In genomic region chr2:230650585-230651137, GRCh38 we compare ENCODE assay signal across 12 cellular contexts.
DNase-seq lines count a peak whose midpoint lies in the region; TF ChIP-seq lines count a peak whose summit lies in the region.
"Had no signal": no experiment of that assay in that cellular context is flagged by ENCODE, and none has a peak within 500 bp of the region (broad histone marks: within the 10 kb centered on the region; RNA-seq: fewer than 3 reads in every experiment).

No MANE protein-coding gene starts in this region.

- peak overlapping the region; percentile 27 for H2AFZ ChIP-seq in osteoblast (ENCODE audit: low read length)
- H2AFZ ChIP-seq: hepatocyte had no signal

- DNase-seq in DMS 273 (lab: John Stamatoyannopoulos, UW; ENCODE audit: unreplicated experiment) = peak; percentile 21
- DNase-seq in DMS 273 treated with DMSO at 0.1 percent for 48 hours (lab: John Stamatoyannopoulos, UW) = no peak
- no peak for DNase-seq in HFFc6
- peak; percentile 39 for DNase-seq in NCI-H69 (lab: John Stamatoyannopoulos, UW)
- DNase-seq in osteoblast (ENCODE audit: insufficient read length, low spot score, missing footprints) = peak; percentile 35
- no peak for DNase-seq in NAMALWA (ENCODE audit: low spot score)
- no peak for DNase-seq in activated CD4-positive, CD25-positive, alpha-beta regulatory T cell (lab: John Stamatoyannopoulos, UW)
- no peak for DNase-seq in prostate gland (ENCODE audit: low spot score)
- DNase-seq: activated CD8-positive, alpha-beta memory T cell treated with anti-CD3 and anti-CD28 coated beads for 24 hours; nucleus accumbens had no signal

- H3K9me3 Mint-ChIP-seq in HFFc6 = peaks cover 4% of the 10 kb centered on the region; the same call in 1 of the 2 replicates

- H3K27ac ChIP-seq in osteoblast (ENCODE audit: low read depth, low read length) (no peak overlapping the region), prostate gland (no peak overlapping the region)
- H3K27ac ChIP-seq: 22Rv1, hepatocyte had no signal

- no peak overlapping the region for H3K27ac Mint-ChIP-seq in HFFc6

- H3K9me3 ChIP-seq in osteoblast (ENCODE audit: low read depth, low read length) (no peaks in the 10 kb centered on the region), prostate gland (no peaks in the 10 kb centered on the region)

- H3K79me2 ChIP-seq in osteoblast (ENCODE audit: insufficient read depth, low read length) = no peaks in the 10 kb centered on the region
- H3K79me2 ChIP-seq: hepatocyte had no signal

- peaks cover 2% of the 10 kb centered on the region for H3K27me3 Mint-ChIP-seq in HFFc6 (ENCODE audit: insufficient read depth)

- WGBS in prostate gland = 51% methylated on average over 7 of the region's 7 CpGs

- no peak overlapping the region for H3K4me3 ChIP-seq in osteoblast (ENCODE audit: insufficient read depth, low read length)
- H3K4me3 ChIP-seq in prostate gland = no peak overlapping the region
- H3K4me3 ChIP-seq: hepatocyte had no signal

- no peak overlapping the region for H3K4me2 ChIP-seq in osteoblast (ENCODE audit: insufficient read depth, low read length)
- H3K4me2 ChIP-seq: hepatocyte had no signal

- TF ChIP-seq CTCF in HFFc6 (IDR thresholded peaks at IDR 0.05) (no peak), osteoblast (IDR thresholded peaks at IDR 0.05; ENCODE audit: extremely low read depth, low read depth, low read length) (no peak), prostate gland (IDR thresholded peaks at IDR 0.05) (no peak)

- no peaks in the 10 kb centered on the region for H4K20me1 ChIP-seq in osteoblast (ENCODE audit: insufficient read depth, low read length)

- peaks cover 23% of the 10 kb centered on the region for H3K4me1 Mint-ChIP-seq in HFFc6 (ENCODE audit: low read depth)

- TF ChIP-seq POLR2A in prostate gland (IDR thresholded peaks at IDR 0.05) = no peak

- H3K27me3 ChIP-seq in osteoblast (ENCODE audit: insufficient read depth, low read length) (no peaks in the 10 kb centered on the region), prostate gland (replicated peaks; ENCODE audit: insufficient read depth) (no peaks in the 10 kb centered on the region)
- H3K27me3 ChIP-seq: hepatocyte had no signal

- H3K36me3 ChIP-seq in osteoblast (ENCODE audit: insufficient read depth, low read length) (no peaks in the 10 kb centered on the region), prostate gland (no peaks in the 10 kb centered on the region)

- H3K4me3 Mint-ChIP-seq in HFFc6 = peak overlapping the region; percentile 66

- no peaks in the 10 kb centered on the region; the same call in 1 of the 2 replicates for H3K36me3 Mint-ChIP-seq in HFFc6 (ENCODE audit: low read depth)

- H3K4me1 ChIP-seq in osteoblast (ENCODE audit: insufficient read depth, low read length) (no peaks in the 10 kb centered on the region), prostate gland (replicated peaks) (no peaks in the 10 kb centered on the region)

- intact Hi-C loops in prostate gland (cut with DNase I) = no loop called here

Comparison
In these comparisons a context has a peak if more than half of its experiments do, and no peak if none do; other contexts are left out.
1. DNase-seq: peak in DMS 273 (single experiment), NCI-H69 (single experiment) and osteoblast (single experiment); none in DMS 273 treated with DMSO at 0.1 percent for 48 hours (single experiment), HFFc6 (single experiment), NAMALWA (single experiment), activated CD4-positive, CD25-positive, alpha-beta regulatory T cell (0 of 4) and prostate gland (single experiment).